Comparison of ENCODE assay signal across 1 cellular context in the genomic region with DNA sequence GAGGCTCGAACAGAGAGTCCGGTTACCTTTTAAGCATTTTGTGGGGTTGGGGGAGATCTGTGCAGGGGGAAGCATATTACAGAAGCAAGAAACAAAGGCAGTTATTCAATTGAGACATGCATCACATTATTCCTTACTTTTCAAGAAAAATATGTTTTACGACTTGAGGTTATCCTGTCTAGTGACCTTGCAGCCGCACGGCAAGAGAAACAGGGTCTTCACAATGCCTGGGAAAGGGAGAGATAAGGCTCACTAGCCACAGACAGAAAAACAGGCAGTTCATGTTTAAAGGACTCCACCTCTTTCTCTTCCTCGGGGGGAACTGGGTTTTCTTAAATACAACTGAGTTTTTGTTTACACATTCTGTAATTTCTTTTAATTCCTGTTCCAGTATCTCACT.
TF ChIP-seq lines count a peak whose summit lies in the region.

No MANE protein-coding gene starts in this region.

TF ChIP-seq in K562, 482 proteins besides CTCF, POLR2A, EP300 and RAD21 (continued from another document and continues in another):
- TF ChIP-seq, protein P1, sequence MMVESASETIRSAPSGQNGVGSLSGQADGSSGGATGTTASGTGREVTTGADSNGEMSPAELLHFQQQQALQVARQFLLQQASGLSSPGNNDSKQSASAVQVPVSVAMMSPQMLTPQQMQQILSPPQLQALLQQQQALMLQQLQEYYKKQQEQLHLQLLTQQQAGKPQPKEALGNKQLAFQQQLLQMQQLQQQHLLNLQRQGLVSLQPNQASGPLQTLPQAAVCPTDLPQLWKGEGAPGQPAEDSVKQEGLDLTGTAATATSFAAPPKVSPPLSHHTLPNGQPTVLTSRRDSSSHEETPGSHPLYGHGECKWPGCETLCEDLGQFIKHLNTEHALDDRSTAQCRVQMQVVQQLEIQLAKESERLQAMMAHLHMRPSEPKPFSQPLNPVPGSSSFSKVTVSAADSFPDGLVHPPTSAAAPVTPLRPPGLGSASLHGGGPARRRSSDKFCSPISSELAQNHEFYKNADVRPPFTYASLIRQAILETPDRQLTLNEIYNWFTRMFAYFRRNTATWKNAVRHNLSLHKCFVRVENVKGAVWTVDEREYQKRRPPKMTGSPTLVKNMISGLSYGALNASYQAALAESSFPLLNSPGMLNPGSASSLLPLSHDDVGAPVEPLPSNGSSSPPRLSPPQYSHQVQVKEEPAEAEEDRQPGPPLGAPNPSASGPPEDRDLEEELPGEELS (CRISPR knock-in tag; IDR thresholded peaks at IDR 0.05; ENCODE audit: borderline replicate concordance) = no peak
- TF ChIP-seq, protein P2, sequence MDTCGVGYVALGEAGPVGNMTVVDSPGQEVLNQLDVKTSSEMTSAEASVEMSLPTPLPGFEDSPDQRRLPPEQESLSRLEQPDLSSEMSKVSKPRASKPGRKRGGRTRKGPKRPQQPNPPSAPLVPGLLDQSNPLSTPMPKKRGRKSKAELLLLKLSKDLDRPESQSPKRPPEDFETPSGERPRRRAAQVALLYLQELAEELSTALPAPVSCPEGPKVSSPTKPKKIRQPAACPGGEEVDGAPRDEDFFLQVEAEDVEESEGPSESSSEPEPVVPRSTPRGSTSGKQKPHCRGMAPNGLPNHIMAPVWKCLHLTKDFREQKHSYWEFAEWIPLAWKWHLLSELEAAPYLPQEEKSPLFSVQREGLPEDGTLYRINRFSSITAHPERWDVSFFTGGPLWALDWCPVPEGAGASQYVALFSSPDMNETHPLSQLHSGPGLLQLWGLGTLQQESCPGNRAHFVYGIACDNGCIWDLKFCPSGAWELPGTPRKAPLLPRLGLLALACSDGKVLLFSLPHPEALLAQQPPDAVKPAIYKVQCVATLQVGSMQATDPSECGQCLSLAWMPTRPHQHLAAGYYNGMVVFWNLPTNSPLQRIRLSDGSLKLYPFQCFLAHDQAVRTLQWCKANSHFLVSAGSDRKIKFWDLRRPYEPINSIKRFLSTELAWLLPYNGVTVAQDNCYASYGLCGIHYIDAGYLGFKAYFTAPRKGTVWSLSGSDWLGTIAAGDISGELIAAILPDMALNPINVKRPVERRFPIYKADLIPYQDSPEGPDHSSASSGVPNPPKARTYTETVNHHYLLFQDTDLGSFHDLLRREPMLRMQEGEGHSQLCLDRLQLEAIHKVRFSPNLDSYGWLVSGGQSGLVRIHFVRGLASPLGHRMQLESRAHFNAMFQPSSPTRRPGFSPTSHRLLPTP (IDR thresholded peaks at IDR 0.05; ENCODE audit: borderline replicate concordance, extremely low read depth, insufficient read length) = no peak
- no peak for TF ChIP-seq SNIP1 (IDR thresholded peaks at IDR 0.05; ENCODE audit: low read depth)
- no peak for TF ChIP-seq RCOR1 (IDR thresholded peaks at IDR 0.05; ENCODE audit: borderline replicate concordance in 1 of 2, low read depth in 2 of 2, low read length in 2 of 2)
- no peak for TF ChIP-seq MIER1 (IDR thresholded peaks at IDR 0.05; ENCODE audit: low read depth)
- TF ChIP-seq MAFF (IDR thresholded peaks at IDR 0.05; ENCODE audit: low read length) = no peak
- TF ChIP-seq SMARCE1 (IDR thresholded peaks at IDR 0.05) = peak; percentile 24
- TF ChIP-seq ZNF23 (CRISPR knock-in tag; IDR thresholded peaks at IDR 0.05) = no peak
- TF ChIP-seq SMARCA4 (IDR thresholded peaks at IDR 0.05) = peak; percentile 57
- TF ChIP-seq SUPT5H (IDR thresholded peaks at IDR 0.05) = no peak
- no peak for TF ChIP-seq MCM7 (IDR thresholded peaks at IDR 0.05)
- no peak for TF ChIP-seq BRD9 (IDR thresholded peaks at IDR 0.05; ENCODE audit: low read depth, partially characterized antibody)
- TF ChIP-seq, protein P3, sequence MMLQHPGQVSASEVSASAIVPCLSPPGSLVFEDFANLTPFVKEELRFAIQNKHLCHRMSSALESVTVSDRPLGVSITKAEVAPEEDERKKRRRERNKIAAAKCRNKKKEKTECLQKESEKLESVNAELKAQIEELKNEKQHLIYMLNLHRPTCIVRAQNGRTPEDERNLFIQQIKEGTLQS (IDR thresholded peaks at IDR 0.05) = no peak
- TF ChIP-seq, protein P3 (CRISPR knock-in tag; conservative IDR thresholded peaks at IDR 0.05) = no peak
- TF ChIP-seq CBX8 (IDR thresholded peaks at IDR 0.05; ENCODE audit: borderline replicate concordance, extremely low read depth, low read depth, low read length, poor library complexity, severe bottlenecking) = no peak
- no peak for TF ChIP-seq HNRNPLL (IDR thresholded peaks at IDR 0.05; ENCODE audit: low read depth, low read length, poor library complexity, severe bottlenecking)
- 0 out of 2 replicates have a peak, but pooled peaks have one; percentile 53 for TF ChIP-seq NCOR1 (IDR thresholded peaks at IDR 0.05)
- no peak for TF ChIP-seq RBM15 (IDR thresholded peaks at IDR 0.05; ENCODE audit: insufficient read depth, low read length)
- TF ChIP-seq ZNF717 (CRISPR knock-in tag; IDR thresholded peaks at IDR 0.05) = no peak
- no peak for TF ChIP-seq BRF1 (IDR thresholded peaks at IDR 0.05; ENCODE audit: borderline replicate concordance, extremely low read depth, insufficient read length)
- TF ChIP-seq TARDBP (IDR thresholded peaks at IDR 0.05) = no peak
- TF ChIP-seq, protein P4, sequence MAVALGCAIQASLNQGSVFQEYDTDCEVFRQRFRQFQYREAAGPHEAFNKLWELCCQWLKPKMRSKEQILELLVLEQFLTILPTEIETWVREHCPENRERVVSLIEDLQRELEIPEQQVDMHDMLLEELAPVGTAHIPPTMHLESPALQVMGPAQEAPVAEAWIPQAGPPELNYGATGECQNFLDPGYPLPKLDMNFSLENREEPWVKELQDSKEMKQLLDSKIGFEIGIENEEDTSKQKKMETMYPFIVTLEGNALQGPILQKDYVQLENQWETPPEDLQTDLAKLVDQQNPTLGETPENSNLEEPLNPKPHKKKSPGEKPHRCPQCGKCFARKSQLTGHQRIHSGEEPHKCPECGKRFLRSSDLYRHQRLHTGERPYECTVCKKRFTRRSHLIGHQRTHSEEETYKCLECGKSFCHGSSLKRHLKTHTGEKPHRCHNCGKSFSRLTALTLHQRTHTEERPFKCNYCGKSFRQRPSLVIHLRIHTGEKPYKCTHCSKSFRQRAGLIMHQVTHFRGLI (CRISPR knock-in tag; IDR thresholded peaks at IDR 0.05) = no peak
- TF ChIP-seq, protein P5, sequence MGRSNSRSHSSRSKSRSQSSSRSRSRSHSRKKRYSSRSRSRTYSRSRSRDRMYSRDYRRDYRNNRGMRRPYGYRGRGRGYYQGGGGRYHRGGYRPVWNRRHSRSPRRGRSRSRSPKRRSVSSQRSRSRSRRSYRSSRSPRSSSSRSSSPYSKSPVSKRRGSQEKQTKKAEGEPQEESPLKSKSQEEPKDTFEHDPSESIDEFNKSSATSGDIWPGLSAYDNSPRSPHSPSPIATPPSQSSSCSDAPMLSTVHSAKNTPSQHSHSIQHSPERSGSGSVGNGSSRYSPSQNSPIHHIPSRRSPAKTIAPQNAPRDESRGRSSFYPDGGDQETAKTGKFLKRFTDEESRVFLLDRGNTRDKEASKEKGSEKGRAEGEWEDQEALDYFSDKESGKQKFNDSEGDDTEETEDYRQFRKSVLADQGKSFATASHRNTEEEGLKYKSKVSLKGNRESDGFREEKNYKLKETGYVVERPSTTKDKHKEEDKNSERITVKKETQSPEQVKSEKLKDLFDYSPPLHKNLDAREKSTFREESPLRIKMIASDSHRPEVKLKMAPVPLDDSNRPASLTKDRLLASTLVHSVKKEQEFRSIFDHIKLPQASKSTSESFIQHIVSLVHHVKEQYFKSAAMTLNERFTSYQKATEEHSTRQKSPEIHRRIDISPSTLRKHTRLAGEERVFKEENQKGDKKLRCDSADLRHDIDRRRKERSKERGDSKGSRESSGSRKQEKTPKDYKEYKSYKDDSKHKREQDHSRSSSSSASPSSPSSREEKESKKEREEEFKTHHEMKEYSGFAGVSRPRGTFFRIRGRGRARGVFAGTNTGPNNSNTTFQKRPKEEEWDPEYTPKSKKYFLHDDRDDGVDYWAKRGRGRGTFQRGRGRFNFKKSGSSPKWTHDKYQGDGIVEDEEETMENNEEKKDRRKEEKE (IDR thresholded peaks at IDR 0.05; ENCODE audit: borderline replicate concordance in 1 of 2, control insufficient read depth in 1 of 2, low read depth in 2 of 2, low read length in 1 of 2) = no peak
- TF ChIP-seq, protein P6, sequence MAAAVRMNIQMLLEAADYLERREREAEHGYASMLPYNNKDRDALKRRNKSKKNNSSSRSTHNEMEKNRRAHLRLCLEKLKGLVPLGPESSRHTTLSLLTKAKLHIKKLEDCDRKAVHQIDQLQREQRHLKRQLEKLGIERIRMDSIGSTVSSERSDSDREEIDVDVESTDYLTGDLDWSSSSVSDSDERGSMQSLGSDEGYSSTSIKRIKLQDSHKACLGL (CRISPR knock-in tag; IDR thresholded peaks at IDR 0.05; ENCODE audit: borderline replicate concordance, poor library complexity, severe bottlenecking) = no peak
- no peak for TF ChIP-seq HMGN3 (IDR thresholded peaks at IDR 0.05; ENCODE audit: borderline replicate concordance, extremely low read depth, insufficient read length, low read depth, low read length)
- TF ChIP-seq, protein P7, sequence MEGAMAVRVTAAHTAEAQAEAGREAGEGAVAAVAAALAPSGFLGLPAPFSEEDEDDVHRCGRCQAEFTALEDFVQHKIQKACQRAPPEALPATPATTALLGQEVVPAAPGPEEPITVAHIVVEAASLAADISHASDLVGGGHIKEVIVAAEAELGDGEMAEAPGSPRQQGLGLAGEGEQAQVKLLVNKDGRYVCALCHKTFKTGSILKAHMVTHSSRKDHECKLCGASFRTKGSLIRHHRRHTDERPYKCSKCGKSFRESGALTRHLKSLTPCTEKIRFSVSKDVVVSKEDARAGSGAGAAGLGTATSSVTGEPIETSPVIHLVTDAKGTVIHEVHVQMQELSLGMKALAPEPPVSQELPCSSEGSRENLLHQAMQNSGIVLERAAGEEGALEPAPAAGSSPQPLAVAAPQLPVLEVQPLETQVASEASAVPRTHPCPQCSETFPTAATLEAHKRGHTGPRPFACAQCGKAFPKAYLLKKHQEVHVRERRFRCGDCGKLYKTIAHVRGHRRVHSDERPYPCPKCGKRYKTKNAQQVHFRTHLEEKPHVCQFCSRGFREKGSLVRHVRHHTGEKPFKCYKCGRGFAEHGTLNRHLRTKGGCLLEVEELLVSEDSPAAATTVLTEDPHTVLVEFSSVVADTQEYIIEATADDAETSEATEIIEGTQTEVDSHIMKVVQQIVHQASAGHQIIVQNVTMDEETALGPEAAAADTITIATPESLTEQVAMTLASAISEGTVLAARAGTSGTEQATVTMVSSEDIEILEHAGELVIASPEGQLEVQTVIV (CRISPR knock-in tag; IDR thresholded peaks at IDR 0.05; ENCODE audit: borderline replicate concordance) = no peak
- no peak for TF ChIP-seq POU5F1 (IDR thresholded peaks at IDR 0.05; ENCODE audit: borderline replicate concordance, low read depth, low read length, partially characterized antibody)
- no peak for TF ChIP-seq RFX1 (IDR thresholded peaks at IDR 0.05)
- no peak; the same call in 1 of the 2 replicates for TF ChIP-seq SMAD4 (CRISPR knock-in tag; conservative IDR thresholded peaks at IDR 0.05)
- no peak for TF ChIP-seq NR2C2 (CRISPR knock-in tag; IDR thresholded peaks at IDR 0.05)
- TF ChIP-seq NR2C2 (tag; IDR thresholded peaks at IDR 0.05) = no peak
- TF ChIP-seq, protein P8, sequence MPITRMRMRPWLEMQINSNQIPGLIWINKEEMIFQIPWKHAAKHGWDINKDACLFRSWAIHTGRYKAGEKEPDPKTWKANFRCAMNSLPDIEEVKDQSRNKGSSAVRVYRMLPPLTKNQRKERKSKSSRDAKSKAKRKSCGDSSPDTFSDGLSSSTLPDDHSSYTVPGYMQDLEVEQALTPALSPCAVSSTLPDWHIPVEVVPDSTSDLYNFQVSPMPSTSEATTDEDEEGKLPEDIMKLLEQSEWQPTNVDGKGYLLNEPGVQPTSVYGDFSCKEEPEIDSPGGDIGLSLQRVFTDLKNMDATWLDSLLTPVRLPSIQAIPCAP (CRISPR knock-in tag; IDR thresholded peaks at IDR 0.05; ENCODE audit: borderline replicate concordance) = no peak
- TF ChIP-seq, protein P9, sequence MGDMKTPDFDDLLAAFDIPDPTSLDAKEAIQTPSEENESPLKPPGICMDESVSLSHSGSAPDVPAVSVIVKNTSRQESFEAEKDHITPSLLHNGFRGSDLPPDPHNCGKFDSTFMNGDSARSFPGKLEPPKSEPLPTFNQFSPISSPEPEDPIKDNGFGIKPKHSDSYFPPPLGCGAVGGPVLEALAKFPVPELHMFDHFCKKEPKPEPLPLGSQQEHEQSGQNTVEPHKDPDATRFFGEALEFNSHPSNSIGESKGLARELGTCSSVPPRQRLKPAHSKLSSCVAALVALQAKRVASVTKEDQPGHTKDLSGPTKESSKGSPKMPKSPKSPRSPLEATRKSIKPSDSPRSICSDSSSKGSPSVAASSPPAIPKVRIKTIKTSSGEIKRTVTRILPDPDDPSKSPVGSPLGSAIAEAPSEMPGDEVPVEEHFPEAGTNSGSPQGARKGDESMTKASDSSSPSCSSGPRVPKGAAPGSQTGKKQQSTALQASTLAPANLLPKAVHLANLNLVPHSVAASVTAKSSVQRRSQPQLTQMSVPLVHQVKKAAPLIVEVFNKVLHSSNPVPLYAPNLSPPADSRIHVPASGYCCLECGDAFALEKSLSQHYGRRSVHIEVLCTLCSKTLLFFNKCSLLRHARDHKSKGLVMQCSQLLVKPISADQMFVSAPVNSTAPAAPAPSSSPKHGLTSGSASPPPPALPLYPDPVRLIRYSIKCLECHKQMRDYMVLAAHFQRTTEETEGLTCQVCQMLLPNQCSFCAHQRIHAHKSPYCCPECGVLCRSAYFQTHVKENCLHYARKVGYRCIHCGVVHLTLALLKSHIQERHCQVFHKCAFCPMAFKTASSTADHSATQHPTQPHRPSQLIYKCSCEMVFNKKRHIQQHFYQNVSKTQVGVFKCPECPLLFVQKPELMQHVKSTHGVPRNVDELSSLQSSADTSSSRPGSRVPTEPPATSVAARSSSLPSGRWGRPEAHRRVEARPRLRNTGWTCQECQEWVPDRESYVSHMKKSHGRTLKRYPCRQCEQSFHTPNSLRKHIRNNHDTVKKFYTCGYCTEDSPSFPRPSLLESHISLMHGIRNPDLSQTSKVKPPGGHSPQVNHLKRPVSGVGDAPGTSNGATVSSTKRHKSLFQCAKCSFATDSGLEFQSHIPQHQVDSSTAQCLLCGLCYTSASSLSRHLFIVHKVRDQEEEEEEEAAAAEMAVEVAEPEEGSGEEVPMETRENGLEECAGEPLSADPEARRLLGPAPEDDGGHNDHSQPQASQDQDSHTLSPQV (IDR thresholded peaks at IDR 0.05) = no peak
- no peak for TF ChIP-seq ZNF445 (CRISPR knock-in tag; IDR thresholded peaks at IDR 0.05; ENCODE audit: low read depth)
- TF ChIP-seq HLTF (IDR thresholded peaks at IDR 0.05) = no peak
- no peak for TF ChIP-seq GTF2F1 (IDR thresholded peaks at IDR 0.05; ENCODE audit: low read depth, low read length)
- TF ChIP-seq SNRNP70 (optimal IDR thresholded peaks at IDR 0.05; ENCODE audit: low read depth, low read length) = no peak
- no peak for TF ChIP-seq ZNF444 (CRISPR knock-in tag; IDR thresholded peaks at IDR 0.05)
- no peak for TF ChIP-seq CHD4 (IDR thresholded peaks at IDR 0.05; ENCODE audit: insufficient read depth, insufficient replicate concordance, low read depth, low read length, poor library complexity, severe bottlenecking)
- no peak for TF ChIP-seq HNRNPH1 (optimal IDR thresholded peaks at IDR 0.05; ENCODE audit: low read depth, low read length)
- TF ChIP-seq ASH1L (IDR thresholded peaks at IDR 0.05; ENCODE audit: borderline replicate concordance, low read depth, partially characterized antibody) = no peak
- TF ChIP-seq RBM14 (IDR thresholded peaks at IDR 0.05; ENCODE audit: borderline replicate concordance, insufficient read depth, low read depth, low read length) = no peak
- no peak for TF ChIP-seq E2F3 (CRISPR knock-in tag; IDR thresholded peaks at IDR 0.05)
